1 cellular context compared by ENCODE assay signal in the genomic region with DNA sequence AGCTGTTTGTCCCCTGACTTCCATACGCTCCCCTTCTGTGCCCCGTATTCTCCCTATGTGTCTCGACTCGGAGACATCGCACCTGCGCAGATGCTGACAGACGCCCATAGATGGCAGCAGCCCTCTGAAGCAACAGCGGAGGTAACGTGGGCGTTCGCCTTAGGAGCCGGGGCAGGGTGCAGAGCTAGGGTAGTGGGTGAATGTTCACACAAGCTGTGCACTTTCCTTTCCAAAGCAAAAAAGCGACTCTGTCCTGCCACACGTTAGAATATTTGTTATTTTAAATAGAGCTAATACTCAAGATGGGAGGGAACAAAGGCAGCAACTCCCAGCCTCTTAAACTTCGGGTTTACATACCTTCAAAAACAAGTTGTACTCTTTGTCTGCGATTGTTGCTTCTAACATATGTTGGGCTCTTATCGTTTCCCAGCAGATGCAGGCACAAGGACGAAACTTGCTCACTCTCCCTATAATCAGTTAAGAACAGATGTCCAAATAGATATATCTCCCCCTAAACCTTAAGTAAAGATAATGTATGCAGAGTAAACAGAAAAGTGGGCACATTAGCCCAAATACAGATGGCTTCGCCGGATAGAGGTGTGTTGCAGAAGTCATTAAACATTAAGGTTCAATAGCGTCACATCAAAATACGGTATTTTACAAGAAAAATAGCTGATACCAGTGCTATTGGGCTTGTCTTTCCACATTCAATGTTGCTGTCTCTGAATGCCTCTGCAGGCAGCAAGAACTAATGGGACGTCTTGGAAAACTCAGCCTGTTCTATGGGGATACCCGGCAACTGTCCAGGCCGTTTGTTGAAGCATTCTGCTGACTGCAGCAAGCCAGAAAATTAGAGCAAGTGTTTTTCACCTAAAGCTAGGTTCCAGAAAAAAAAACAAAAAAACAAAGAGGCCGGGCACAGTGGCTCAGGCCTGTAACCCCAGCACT.
TF ChIP-seq lines count a peak whose summit lies in the region.

No MANE protein-coding gene starts in this region.

TF ChIP-seq in K562, 482 proteins besides CTCF, POLR2A, EP300 and RAD21 (continued from another document and continues in another):
- TF ChIP-seq, protein P1, sequence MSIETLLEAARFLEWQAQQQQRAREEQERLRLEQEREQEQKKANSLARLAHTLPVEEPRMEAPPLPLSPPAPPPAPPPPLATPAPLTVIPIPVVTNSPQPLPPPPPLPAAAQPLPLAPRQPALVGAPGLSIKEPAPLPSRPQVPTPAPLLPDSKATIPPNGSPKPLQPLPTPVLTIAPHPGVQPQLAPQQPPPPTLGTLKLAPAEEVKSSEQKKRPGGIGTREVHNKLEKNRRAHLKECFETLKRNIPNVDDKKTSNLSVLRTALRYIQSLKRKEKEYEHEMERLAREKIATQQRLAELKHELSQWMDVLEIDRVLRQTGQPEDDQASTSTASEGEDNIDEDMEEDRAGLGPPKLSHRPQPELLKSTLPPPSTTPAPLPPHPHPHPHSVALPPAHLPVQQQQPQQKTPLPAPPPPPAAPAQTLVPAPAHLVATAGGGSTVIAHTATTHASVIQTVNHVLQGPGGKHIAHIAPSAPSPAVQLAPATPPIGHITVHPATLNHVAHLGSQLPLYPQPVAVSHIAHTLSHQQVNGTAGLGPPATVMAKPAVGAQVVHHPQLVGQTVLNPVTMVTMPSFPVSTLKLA (conservative IDR thresholded peaks at IDR 0.05) = peak; percentile 33 to 60; a peak in 3 of 4 replicates
- TF ChIP-seq, protein P2, sequence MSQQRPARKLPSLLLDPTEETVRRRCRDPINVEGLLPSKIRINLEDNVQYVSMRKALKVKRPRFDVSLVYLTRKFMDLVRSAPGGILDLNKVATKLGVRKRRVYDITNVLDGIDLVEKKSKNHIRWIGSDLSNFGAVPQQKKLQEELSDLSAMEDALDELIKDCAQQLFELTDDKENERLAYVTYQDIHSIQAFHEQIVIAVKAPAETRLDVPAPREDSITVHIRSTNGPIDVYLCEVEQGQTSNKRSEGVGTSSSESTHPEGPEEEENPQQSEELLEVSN (IDR thresholded peaks at IDR 0.05; ENCODE audit: borderline replicate concordance in 1 of 2, extremely low read depth in 1 of 2, insufficient read depth in 1 of 2, insufficient read length in 1 of 2, low read depth in 1 of 2, low read length in 1 of 2, poor library complexity in 1 of 2, severe bottlenecking in 1 of 2) = peak in 1 of 2 experiments; percentile 27
- TF ChIP-seq, protein P3, sequence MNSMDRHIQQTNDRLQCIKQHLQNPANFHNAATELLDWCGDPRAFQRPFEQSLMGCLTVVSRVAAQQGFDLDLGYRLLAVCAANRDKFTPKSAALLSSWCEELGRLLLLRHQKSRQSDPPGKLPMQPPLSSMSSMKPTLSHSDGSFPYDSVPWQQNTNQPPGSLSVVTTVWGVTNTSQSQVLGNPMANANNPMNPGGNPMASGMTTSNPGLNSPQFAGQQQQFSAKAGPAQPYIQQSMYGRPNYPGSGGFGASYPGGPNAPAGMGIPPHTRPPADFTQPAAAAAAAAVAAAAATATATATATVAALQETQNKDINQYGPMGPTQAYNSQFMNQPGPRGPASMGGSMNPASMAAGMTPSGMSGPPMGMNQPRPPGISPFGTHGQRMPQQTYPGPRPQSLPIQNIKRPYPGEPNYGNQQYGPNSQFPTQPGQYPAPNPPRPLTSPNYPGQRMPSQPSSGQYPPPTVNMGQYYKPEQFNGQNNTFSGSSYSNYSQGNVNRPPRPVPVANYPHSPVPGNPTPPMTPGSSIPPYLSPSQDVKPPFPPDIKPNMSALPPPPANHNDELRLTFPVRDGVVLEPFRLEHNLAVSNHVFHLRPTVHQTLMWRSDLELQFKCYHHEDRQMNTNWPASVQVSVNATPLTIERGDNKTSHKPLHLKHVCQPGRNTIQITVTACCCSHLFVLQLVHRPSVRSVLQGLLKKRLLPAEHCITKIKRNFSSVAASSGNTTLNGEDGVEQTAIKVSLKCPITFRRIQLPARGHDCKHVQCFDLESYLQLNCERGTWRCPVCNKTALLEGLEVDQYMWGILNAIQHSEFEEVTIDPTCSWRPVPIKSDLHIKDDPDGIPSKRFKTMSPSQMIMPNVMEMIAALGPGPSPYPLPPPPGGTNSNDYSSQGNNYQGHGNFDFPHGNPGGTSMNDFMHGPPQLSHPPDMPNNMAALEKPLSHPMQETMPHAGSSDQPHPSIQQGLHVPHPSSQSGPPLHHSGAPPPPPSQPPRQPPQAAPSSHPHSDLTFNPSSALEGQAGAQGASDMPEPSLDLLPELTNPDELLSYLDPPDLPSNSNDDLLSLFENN (IDR thresholded peaks at IDR 0.05; ENCODE audit: low read depth in 2 of 2, low read length in 2 of 2) = peak in 1 of 2 experiments; percentile 93; a peak in 2 of 4 replicates
- TF ChIP-seq SMARCA4 (IDR thresholded peaks at IDR 0.05) (peak; percentile 98), TAL1 (IDR thresholded peaks at IDR 0.05) (peak; percentile 99), CC2D1A (IDR thresholded peaks at IDR 0.05) (peak; percentile 96), JUND (IDR thresholded peaks at IDR 0.05; ENCODE audit: borderline replicate concordance, low read depth, low read length) (peak; percentile 75), JUND (tag; IDR thresholded peaks at IDR 0.05; ENCODE audit: borderline replicate concordance, low read depth, low read length) (peak; percentile 54; the same call in 2 of the 3 replicates), TEAD4 (IDR thresholded peaks at IDR 0.05; ENCODE audit: low read length) (peak; percentile 99), TEAD4 (CRISPR knock-in tag; IDR thresholded peaks at IDR 0.05; ENCODE audit: borderline replicate concordance) (no peak), FOXP1 (CRISPR knock-in tag; IDR thresholded peaks at IDR 0.05) (peak; percentile 59; the same call in 1 of the 2 replicates), ZEB2 (IDR thresholded peaks at IDR 0.05) (peak; percentile 74), ARHGAP35 (IDR thresholded peaks at IDR 0.05; ENCODE audit: partially characterized antibody) (no peak), EP400 (IDR thresholded peaks at IDR 0.05) (peak; percentile 44), TRIM28 (IDR thresholded peaks at IDR 0.05) (no peak), ESRRA (IDR thresholded peaks at IDR 0.05; ENCODE audit: borderline replicate concordance, low read depth) (peak; percentile 27; the same call in 1 of the 2 replicates), NCOR1 (IDR thresholded peaks at IDR 0.05) (peak; percentile 98), RBBP5 (IDR thresholded peaks at IDR 0.05; ENCODE audit: borderline replicate concordance, insufficient read depth, low read length, poor library complexity, severe bottlenecking) (peak; percentile 82), TAF9B (IDR thresholded peaks at IDR 0.05; ENCODE audit: partially characterized antibody) (peak; percentile 30), ZNF644 (tag; IDR thresholded peaks at IDR 0.05; ENCODE audit: low read depth) (peak; percentile 92), SOX6 (IDR thresholded peaks at IDR 0.05) (peak; percentile 97), ATF7 (IDR thresholded peaks at IDR 0.05) (peak; percentile 70; the same call in 1 of the 2 replicates), ZNF41 (CRISPR knock-in tag; conservative IDR thresholded peaks at IDR 0.05) (0 out of 2 replicates have a peak, but pooled peaks have one; percentile 18), KDM1A (IDR thresholded peaks at IDR 0.05) (peak; percentile 89 to 93), ELF4 (CRISPR knock-in tag; IDR thresholded peaks at IDR 0.05) (peak; percentile 87)
- TF ChIP-seq, protein P4, sequence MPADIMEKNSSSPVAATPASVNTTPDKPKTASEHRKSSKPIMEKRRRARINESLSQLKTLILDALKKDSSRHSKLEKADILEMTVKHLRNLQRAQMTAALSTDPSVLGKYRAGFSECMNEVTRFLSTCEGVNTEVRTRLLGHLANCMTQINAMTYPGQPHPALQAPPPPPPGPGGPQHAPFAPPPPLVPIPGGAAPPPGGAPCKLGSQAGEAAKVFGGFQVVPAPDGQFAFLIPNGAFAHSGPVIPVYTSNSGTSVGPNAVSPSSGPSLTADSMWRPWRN (IDR thresholded peaks at IDR 0.05; ENCODE audit: low read depth) = peak; percentile 98
- TF ChIP-seq, protein P5, sequence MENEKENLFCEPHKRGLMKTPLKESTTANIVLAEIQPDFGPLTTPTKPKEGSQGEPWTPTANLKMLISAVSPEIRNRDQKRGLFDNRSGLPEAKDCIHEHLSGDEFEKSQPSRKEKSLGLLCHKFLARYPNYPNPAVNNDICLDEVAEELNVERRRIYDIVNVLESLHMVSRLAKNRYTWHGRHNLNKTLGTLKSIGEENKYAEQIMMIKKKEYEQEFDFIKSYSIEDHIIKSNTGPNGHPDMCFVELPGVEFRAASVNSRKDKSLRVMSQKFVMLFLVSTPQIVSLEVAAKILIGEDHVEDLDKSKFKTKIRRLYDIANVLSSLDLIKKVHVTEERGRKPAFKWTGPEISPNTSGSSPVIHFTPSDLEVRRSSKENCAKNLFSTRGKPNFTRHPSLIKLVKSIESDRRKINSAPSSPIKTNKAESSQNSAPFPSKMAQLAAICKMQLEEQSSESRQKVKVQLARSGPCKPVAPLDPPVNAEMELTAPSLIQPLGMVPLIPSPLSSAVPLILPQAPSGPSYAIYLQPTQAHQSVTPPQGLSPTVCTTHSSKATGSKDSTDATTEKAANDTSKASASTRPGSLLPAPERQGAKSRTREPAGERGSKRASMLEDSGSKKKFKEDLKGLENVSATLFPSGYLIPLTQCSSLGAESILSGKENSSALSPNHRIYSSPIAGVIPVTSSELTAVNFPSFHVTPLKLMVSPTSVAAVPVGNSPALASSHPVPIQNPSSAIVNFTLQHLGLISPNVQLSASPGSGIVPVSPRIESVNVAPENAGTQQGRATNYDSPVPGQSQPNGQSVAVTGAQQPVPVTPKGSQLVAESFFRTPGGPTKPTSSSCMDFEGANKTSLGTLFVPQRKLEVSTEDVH (IDR thresholded peaks at IDR 0.05; ENCODE audit: low read depth, partially characterized antibody) = no peak
- TF ChIP-seq, protein P6, sequence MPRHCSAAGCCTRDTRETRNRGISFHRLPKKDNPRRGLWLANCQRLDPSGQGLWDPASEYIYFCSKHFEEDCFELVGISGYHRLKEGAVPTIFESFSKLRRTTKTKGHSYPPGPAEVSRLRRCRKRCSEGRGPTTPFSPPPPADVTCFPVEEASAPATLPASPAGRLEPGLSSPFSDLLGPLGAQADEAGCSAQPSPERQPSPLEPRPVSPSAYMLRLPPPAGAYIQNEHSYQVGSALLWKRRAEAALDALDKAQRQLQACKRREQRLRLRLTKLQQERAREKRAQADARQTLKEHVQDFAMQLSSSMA (CRISPR knock-in tag; IDR thresholded peaks at IDR 0.05) = no peak
- TF ChIP-seq, protein P7, sequence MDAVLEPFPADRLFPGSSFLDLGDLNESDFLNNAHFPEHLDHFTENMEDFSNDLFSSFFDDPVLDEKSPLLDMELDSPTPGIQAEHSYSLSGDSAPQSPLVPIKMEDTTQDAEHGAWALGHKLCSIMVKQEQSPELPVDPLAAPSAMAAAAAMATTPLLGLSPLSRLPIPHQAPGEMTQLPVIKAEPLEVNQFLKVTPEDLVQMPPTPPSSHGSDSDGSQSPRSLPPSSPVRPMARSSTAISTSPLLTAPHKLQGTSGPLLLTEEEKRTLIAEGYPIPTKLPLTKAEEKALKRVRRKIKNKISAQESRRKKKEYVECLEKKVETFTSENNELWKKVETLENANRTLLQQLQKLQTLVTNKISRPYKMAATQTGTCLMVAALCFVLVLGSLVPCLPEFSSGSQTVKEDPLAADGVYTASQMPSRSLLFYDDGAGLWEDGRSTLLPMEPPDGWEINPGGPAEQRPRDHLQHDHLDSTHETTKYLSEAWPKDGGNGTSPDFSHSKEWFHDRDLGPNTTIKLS (IDR thresholded peaks at IDR 0.05; ENCODE audit: borderline replicate concordance, low read depth) = peak; percentile 27; the same call in 1 of the 2 replicates
- TF ChIP-seq, protein P8, sequence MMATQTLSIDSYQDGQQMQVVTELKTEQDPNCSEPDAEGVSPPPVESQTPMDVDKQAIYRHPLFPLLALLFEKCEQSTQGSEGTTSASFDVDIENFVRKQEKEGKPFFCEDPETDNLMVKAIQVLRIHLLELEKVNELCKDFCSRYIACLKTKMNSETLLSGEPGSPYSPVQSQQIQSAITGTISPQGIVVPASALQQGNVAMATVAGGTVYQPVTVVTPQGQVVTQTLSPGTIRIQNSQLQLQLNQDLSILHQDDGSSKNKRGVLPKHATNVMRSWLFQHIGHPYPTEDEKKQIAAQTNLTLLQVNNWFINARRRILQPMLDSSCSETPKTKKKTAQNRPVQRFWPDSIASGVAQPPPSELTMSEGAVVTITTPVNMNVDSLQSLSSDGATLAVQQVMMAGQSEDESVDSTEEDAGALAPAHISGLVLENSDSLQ (IDR thresholded peaks at IDR 0.05) = no peak; the same call in 1 of the 2 replicates
- TF ChIP-seq, protein P9, sequence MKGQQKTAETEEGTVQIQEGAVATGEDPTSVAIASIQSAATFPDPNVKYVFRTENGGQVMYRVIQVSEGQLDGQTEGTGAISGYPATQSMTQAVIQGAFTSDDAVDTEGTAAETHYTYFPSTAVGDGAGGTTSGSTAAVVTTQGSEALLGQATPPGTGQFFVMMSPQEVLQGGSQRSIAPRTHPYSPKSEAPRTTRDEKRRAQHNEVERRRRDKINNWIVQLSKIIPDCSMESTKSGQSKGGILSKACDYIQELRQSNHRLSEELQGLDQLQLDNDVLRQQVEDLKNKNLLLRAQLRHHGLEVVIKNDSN (CRISPR knock-in tag; IDR thresholded peaks at IDR 0.05) = no peak
- TF ChIP-seq, protein P10, sequence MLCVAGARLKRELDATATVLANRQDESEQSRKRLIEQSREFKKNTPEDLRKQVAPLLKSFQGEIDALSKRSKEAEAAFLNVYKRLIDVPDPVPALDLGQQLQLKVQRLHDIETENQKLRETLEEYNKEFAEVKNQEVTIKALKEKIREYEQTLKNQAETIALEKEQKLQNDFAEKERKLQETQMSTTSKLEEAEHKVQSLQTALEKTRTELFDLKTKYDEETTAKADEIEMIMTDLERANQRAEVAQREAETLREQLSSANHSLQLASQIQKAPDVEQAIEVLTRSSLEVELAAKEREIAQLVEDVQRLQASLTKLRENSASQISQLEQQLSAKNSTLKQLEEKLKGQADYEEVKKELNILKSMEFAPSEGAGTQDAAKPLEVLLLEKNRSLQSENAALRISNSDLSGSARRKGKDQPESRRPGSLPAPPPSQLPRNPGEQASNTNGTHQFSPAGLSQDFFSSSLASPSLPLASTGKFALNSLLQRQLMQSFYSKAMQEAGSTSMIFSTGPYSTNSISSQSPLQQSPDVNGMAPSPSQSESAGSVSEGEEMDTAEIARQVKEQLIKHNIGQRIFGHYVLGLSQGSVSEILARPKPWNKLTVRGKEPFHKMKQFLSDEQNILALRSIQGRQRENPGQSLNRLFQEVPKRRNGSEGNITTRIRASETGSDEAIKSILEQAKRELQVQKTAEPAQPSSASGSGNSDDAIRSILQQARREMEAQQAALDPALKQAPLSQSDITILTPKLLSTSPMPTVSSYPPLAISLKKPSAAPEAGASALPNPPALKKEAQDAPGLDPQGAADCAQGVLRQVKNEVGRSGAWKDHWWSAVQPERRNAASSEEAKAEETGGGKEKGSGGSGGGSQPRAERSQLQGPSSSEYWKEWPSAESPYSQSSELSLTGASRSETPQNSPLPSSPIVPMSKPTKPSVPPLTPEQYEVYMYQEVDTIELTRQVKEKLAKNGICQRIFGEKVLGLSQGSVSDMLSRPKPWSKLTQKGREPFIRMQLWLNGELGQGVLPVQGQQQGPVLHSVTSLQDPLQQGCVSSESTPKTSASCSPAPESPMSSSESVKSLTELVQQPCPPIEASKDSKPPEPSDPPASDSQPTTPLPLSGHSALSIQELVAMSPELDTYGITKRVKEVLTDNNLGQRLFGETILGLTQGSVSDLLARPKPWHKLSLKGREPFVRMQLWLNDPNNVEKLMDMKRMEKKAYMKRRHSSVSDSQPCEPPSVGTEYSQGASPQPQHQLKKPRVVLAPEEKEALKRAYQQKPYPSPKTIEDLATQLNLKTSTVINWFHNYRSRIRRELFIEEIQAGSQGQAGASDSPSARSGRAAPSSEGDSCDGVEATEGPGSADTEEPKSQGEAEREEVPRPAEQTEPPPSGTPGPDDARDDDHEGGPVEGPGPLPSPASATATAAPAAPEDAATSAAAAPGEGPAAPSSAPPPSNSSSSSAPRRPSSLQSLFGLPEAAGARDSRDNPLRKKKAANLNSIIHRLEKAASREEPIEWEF (CRISPR knock-in tag; IDR thresholded peaks at IDR 0.05) = no peak
